Comparison of ENCODE assay signal across 25 cellular contexts in genomic region chr7:1970895-1971294, GRCh38.
"Had no signal": no experiment of that assay in that cellular context is flagged by ENCODE, and none has a peak within 500 bp of the region (broad histone marks: within the 10 kb centered on the region; RNA-seq: fewer than 3 reads in every experiment).

No MANE protein-coding gene starts in this region.

- H3K27me3 Mint-ChIP-seq: activated CD4-positive, alpha-beta T cell treated with anti-CD3 and anti-CD28 coated beads for 36 hours; activated CD8-positive, alpha-beta memory T cell treated with anti-CD3 and anti-CD28 coated beads, Interleukin-2, amount 10 ng/mL, durations not matched to agents 7 days and 5 days; activated naive CD8-positive, alpha-beta T cell; effector memory CD8-positive, alpha-beta T cell had no signal

- H3K4me3 ChIP-seq: gastrocnemius medialis, mucosa of descending colon, pancreas, psoas muscle, testis, transverse colon, uterus had no signal

- H3K4me1 ChIP-seq: gastrocnemius medialis, pancreas, psoas muscle, transverse colon, uterus had no signal

- H3K27ac ChIP-seq: brain microvascular endothelial cell, gastrocnemius medialis, pancreas, psoas muscle, testis, transverse colon, uterus had no signal

- H3K4me3 Mint-ChIP-seq: activated CD4-positive, alpha-beta T cell treated with anti-CD3 and anti-CD28 coated beads for 36 hours; activated CD8-positive, alpha-beta memory T cell treated with anti-CD3 and anti-CD28 coated beads, Interleukin-2, amount 10 ng/mL, durations not matched to agents 7 days and 5 days; activated CD8-positive, alpha-beta T cell treated with anti-CD3 and anti-CD28 coated beads, Interleukin-2, amount 10 ng/mL, durations not matched to agents 7 days and 5 days; activated naive CD8-positive, alpha-beta T cell; effector memory CD8-positive, alpha-beta T cell; nephron; T-helper 2 cell treated with Interferon-gamma antibody and Interleukin-4, amounts not matched to agents 5 μg/mL and 100 μg/mL, for 36 hours had no signal

- H3K27ac Mint-ChIP-seq: activated CD4-positive, alpha-beta T cell treated with anti-CD3 and anti-CD28 coated beads for 36 hours; activated CD8-positive, alpha-beta memory T cell treated with anti-CD3 and anti-CD28 coated beads, Interleukin-2, amount 10 ng/mL, durations not matched to agents 7 days and 5 days; activated CD8-positive, alpha-beta T cell treated with anti-CD3 and anti-CD28 coated beads, Interleukin-2, amount 10 ng/mL, durations not matched to agents 7 days and 5 days; activated naive CD8-positive, alpha-beta T cell; activated T-helper 2 cell treated with anti-CD3 and anti-CD28 coated beads, Interferon-gamma antibody, Interleukin-2, Interleukin-4, amounts not matched to agents 10 μg/mL and 5 μg/mL and 100 μg/mL, durations not matched to agents 14 hours and 24 hours and 36 hours; effector memory CD8-positive, alpha-beta T cell; nephron; T-helper 2 cell treated with Interferon-gamma antibody and Interleukin-4, amounts not matched to agents 5 μg/mL and 100 μg/mL, for 36 hours had no signal

- DNase-seq: activated CD4-positive, alpha-beta T cell treated with anti-CD3 and anti-CD28 coated beads for 36 hours; activated CD4-positive, CD25-positive, alpha-beta regulatory T cell; activated CD8-positive, alpha-beta memory T cell treated with anti-CD3 and anti-CD28 coated beads, Interleukin-2, amount 10 ng/mL, durations not matched to agents 7 days and 5 days; activated CD8-positive, alpha-beta T cell treated with anti-CD3 and anti-CD28 coated beads, Interleukin-2, amount 10 ng/mL, durations not matched to agents 7 days and 5 days; activated naive CD4-positive, alpha-beta T cell treated with Interleukin-2 at 50 U/mL for 16 hours; activated T-cell treated with anti-CD3 and anti-CD28 coated beads, Interleukin-2, amount 50 U/mL, for 48 hours; brain microvascular endothelial cell; cortex of kidney; effector memory CD8-positive, alpha-beta T cell; erythroblast; gastrocnemius medialis; hippocampal formation; left colon; psoas muscle; stimulated activated naive CD4-positive, alpha-beta T cell treated with Interleukin-2 at 50 U/mL for 16 hours; T-helper 1 cell; testis; transverse colon; uterus had no signal

- ATAC-seq: activated CD4-positive, alpha-beta T cell treated with anti-CD3 and anti-CD28 coated beads for 36 hours; activated CD8-positive, alpha-beta memory T cell treated with anti-CD3 and anti-CD28 coated beads, Interleukin-2, amount 10 ng/mL, durations not matched to agents 7 days and 5 days; activated CD8-positive, alpha-beta T cell treated with anti-CD3 and anti-CD28 coated beads, Interleukin-2, amount 10 ng/mL, durations not matched to agents 7 days and 5 days; effector memory CD8-positive, alpha-beta T cell; gastrocnemius medialis; left colon; mucosa of descending colon; pancreas; psoas muscle had no signal

- H3K36me3 ChIP-seq: gastrocnemius medialis, pancreas, transverse colon, uterus had no signal

- H3K27me3 ChIP-seq: brain microvascular endothelial cell, gastrocnemius medialis, pancreas, testis, transverse colon, uterus had no signal

- H3K9me3 Mint-ChIP-seq: activated T-helper 2 cell treated with anti-CD3 and anti-CD28 coated beads, Interferon-gamma antibody, Interleukin-2, Interleukin-4, amounts not matched to agents 10 μg/mL and 5 μg/mL and 100 μg/mL, durations not matched to agents 14 hours and 24 hours and 36 hours; nephron; T-helper 2 cell treated with Interferon-gamma antibody and Interleukin-4, amounts not matched to agents 5 μg/mL and 100 μg/mL, for 36 hours had no signal

- H3K9me3 ChIP-seq: gastrocnemius medialis, mucosa of descending colon, pancreas, psoas muscle, testis, transverse colon, uterus had no signal
